12 cellular contexts compared by ENCODE assay signal in the genomic region with DNA sequence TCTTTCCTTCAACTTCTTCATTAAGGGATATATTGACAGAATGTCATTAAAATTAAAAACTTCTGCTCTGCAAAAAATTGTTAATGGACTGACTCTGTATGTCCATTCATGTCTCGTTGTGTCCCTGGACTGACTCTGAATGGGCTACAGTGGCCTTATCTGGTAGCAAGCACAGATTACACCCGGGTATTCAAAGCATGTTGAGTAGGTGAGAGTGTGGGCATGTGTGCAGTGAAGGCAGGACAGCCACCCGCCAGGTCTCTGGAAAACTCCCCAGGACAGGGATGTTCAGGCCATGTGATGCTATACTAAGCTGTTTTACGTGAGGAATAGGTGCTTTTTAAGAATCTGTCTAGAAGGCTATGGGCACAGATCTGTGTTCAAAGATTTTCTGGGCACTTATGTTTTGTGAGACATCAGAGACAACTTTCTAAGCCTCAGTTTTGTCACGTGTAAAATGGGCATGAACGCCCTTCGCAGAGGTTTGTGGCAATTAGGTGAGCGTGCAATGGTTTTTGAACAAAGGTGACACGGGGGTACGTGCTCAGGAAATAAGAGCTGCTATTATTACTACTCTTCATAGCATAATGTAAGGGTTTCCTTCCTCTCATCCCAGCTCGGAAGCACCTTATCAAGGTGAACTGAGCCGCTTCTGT. TPM values are rescaled to one million over a fixed set of nuclear protein-coding genes. Genes with fewer than 3 reads are reported as not detected.
DNase-seq lines count a peak whose midpoint lies in the region; ATAC-seq and TF ChIP-seq lines count a peak whose summit lies in the region.
"Not testable (repeated sequence)": the region's sequence is repeated elsewhere in the genome, so short reads cannot be mapped to it uniquely, and the experiment has no call there.
"Had no signal": no experiment of that assay in that cellular context is flagged by ENCODE, and none has a peak within 500 bp of the region (broad histone marks: within the 10 kb centered on the region; RNA-seq: fewer than 3 reads in every experiment).

No MANE protein-coding gene starts in this region.

- intact Hi-C loops in CD8-positive, alpha-beta T cell (cut with DNase I, micrococcal nuclease); spleen (cut with DNase I; ENCODE audit: low total_unique reads): not testable (repeated sequence)

- H3K4me1 Mint-ChIP-seq in CD8-positive, alpha-beta T cell (ENCODE audit: low read depth), result peaks cover 11% of the 10 kb centered on the region
- H3K4me1 Mint-ChIP-seq in activated CD4-positive, alpha-beta T cell treated with anti-CD3 and anti-CD28 coated beads, Interleukin-2, amount 10 ng/mL, durations not matched to agents 7 days and 5 days, result peaks cover 26% of the 10 kb centered on the region
- peaks cover 25% of the 10 kb centered on the region for H3K4me1 Mint-ChIP-seq in activated naive CD8-positive, alpha-beta T cell (ENCODE audit: low read depth)
- not testable (repeated sequence) for H3K4me1 Mint-ChIP-seq in glutamatergic neuron (ENCODE audit: low read depth, unreplicated experiment)

- not testable (repeated sequence) for TF ChIP-seq CTCF in CD8-positive, alpha-beta T cell (IDR thresholded peaks at IDR 0.05); glutamatergic neuron (IDR thresholded peaks at IDR 0.05; ENCODE audit: partially characterized antibody, unreplicated experiment); spleen (IDR thresholded peaks at IDR 0.05 in 8 of 11, conservative IDR thresholded peaks at IDR 0.05 in 3 of 11)

- CTCF ChIA-PET in CD8-positive, alpha-beta T cell (lab: Charles Lee); activated CD4-positive, alpha-beta T cell treated with anti-CD3 and anti-CD28 coated beads, Interleukin-2, amount 10 ng/mL, durations not matched to agents 7 days and 5 days (lab: Charles Lee): not testable (repeated sequence)

- WGBS in spleen, 5 donors, result 15 to 26% (median 25%) methylated on average over 8 to 10 of the region's 12 CpGs

- H3K4me1 ChIP-seq in CD8-positive, alpha-beta T cell (ENCODE audit: insufficient read depth, low read length), result peaks cover 14% of the 10 kb centered on the region
- H3K4me1 ChIP-seq in mononuclear cell (ENCODE audit: insufficient read depth, low read length) (peaks cover 15% of the 10 kb centered on the region), spleen (peaks cover 0 to 17% (median 7%) of the 10 kb centered on the region in 6 donors)

- not testable (repeated sequence) for H3K4me3 ChIP-seq in CD8-positive, alpha-beta T cell (ENCODE audit: low read depth, low read length)
- H3K4me3 ChIP-seq in mononuclear cell (ENCODE audit: low read length) (peak overlapping the region; percentile 20), spleen (peak overlapping the region in 5 of 8 donors; percentile 9 to 60 (median 27))

- H3K27me3 Mint-ChIP-seq in CD8-positive, alpha-beta T cell (ENCODE audit: low read depth), result peaks cover 12% of the 10 kb centered on the region
- H3K27me3 Mint-ChIP-seq in activated CD4-positive, alpha-beta T cell treated with anti-CD3 and anti-CD28 coated beads, Interleukin-2, amount 10 ng/mL, durations not matched to agents 7 days and 5 days, result peaks cover 39% of the 10 kb centered on the region
- H3K27me3 Mint-ChIP-seq in activated naive CD8-positive, alpha-beta T cell; glutamatergic neuron (ENCODE audit: unreplicated experiment): not testable (repeated sequence)

- H3K36me3 Mint-ChIP-seq in CD8-positive, alpha-beta T cell; activated naive CD8-positive, alpha-beta T cell; glutamatergic neuron (ENCODE audit: unreplicated experiment): not testable (repeated sequence)
- peaks cover 11% of the 10 kb centered on the region for H3K36me3 Mint-ChIP-seq in activated CD4-positive, alpha-beta T cell treated with anti-CD3 and anti-CD28 coated beads, Interleukin-2, amount 10 ng/mL, durations not matched to agents 7 days and 5 days (ENCODE audit: low read depth)

- not testable (repeated sequence) for H3K36me3 ChIP-seq in CD8-positive, alpha-beta T cell (ENCODE audit: insufficient read depth, low read length); spleen

- H3K27ac ChIP-seq in CD8-positive, alpha-beta T cell (ENCODE audit: low read depth, low read length), result peak overlapping the region; percentile 60
- peak overlapping the region in 6 of 8 donors; percentile 39 to 78 (median 67) for H3K27ac ChIP-seq in spleen

- POLR2A ChIA-PET in CD8-positive, alpha-beta T cell (lab: Charles Lee); activated CD4-positive, alpha-beta T cell treated with anti-CD3 and anti-CD28 coated beads, Interleukin-2, amount 10 ng/mL, durations not matched to agents 7 days and 5 days (lab: Charles Lee): not testable (repeated sequence)

- DNase-seq in CD8-positive, alpha-beta T cell; activated CD4-positive, alpha-beta T cell treated with anti-CD3 and anti-CD28 coated beads, Interleukin-2, amount 10 ng/mL, durations not matched to agents 7 days and 5 days; glutamatergic neuron; spleen: not testable (repeated sequence)
- peak; percentile 49 for DNase-seq in KBM-7

- not testable (repeated sequence) for H3K9me3 ChIP-seq in CD8-positive, alpha-beta T cell (ENCODE audit: low read length); mononuclear cell (ENCODE audit: low read depth, low read length); spleen

- not testable (repeated sequence) for H3K9me3 Mint-ChIP-seq in CD8-positive, alpha-beta T cell; activated CD4-positive, alpha-beta T cell treated with anti-CD3 and anti-CD28 coated beads, Interleukin-2, amount 10 ng/mL, durations not matched to agents 7 days and 5 days; activated naive CD8-positive, alpha-beta T cell (ENCODE audit: low read depth); glutamatergic neuron (ENCODE audit: unreplicated experiment)

- TF ChIP-seq POLR2A in spleen (IDR thresholded peaks at IDR 0.05), result not testable (repeated sequence)

- peak; percentile 21 for ATAC-seq in CD8-positive, alpha-beta T cell

- peak overlapping the region; percentile 70 for H3K27ac Mint-ChIP-seq in CD8-positive, alpha-beta T cell
- H3K27ac Mint-ChIP-seq in activated CD4-positive, alpha-beta T cell treated with anti-CD3 and anti-CD28 coated beads, Interleukin-2, amount 10 ng/mL, durations not matched to agents 7 days and 5 days, result peak overlapping the region; percentile 81
- peak overlapping the region; percentile 72 for H3K27ac Mint-ChIP-seq in activated naive CD8-positive, alpha-beta T cell
- H3K27ac Mint-ChIP-seq in glutamatergic neuron (ENCODE audit: unreplicated experiment), result not testable (repeated sequence)

- not testable (repeated sequence) for H3K27me3 ChIP-seq in CD8-positive, alpha-beta T cell (ENCODE audit: insufficient read depth, low read length); mononuclear cell (ENCODE audit: insufficient read depth, low read length); spleen (replicated peaks in 1 of 7)

- in situ Hi-C loops in KBM-7 (cut with MboI; ENCODE audit: low pct_unique_long_range_greater_than_20kb, low sequenced_read_pairs), result not testable (repeated sequence)

- peak overlapping the region; percentile 63 for H3K4me3 Mint-ChIP-seq in CD8-positive, alpha-beta T cell
- H3K4me3 Mint-ChIP-seq in activated CD4-positive, alpha-beta T cell treated with anti-CD3 and anti-CD28 coated beads, Interleukin-2, amount 10 ng/mL, durations not matched to agents 7 days and 5 days, result not testable (repeated sequence)
- peak overlapping the region; percentile 76 for H3K4me3 Mint-ChIP-seq in activated naive CD8-positive, alpha-beta T cell
- peak overlapping the region; percentile 46 for H3K4me3 Mint-ChIP-seq in glutamatergic neuron (ENCODE audit: unreplicated experiment)

RNA-seq across cellular contexts. Expression of gene CYP2A6, which starts 7.1 kb away (rescaled TPM):
- not detected for total RNA-seq in CD8-positive, alpha-beta T cell
- not detected for total RNA-seq in activated CD4-positive, alpha-beta T cell treated with anti-CD3 and anti-CD28 coated beads, Interleukin-2, amount 10 ng/mL, durations not matched to agents 7 days and 5 days
- total RNA-seq in glutamatergic neuron (ENCODE audit: unreplicated experiment), result not detected
- total RNA-seq in mononuclear cell, result not detected
- total RNA-seq in spleen, result under 1 TPM in 1 of 7 donors, not detected in 6; 0.33 TPM
- not detected for polyA plus RNA-seq in spleen
- total RNA-seq: G401, H4, pulmonary artery endothelial cell, transverse colon had no signal

RNA-seq across cellular contexts. Expression of gene CYP2A7, which starts 38.9 kb away (rescaled TPM):
- not detected for total RNA-seq in CD8-positive, alpha-beta T cell
- total RNA-seq in activated CD4-positive, alpha-beta T cell treated with anti-CD3 and anti-CD28 coated beads, Interleukin-2, amount 10 ng/mL, durations not matched to agents 7 days and 5 days, result not detected
- total RNA-seq in glutamatergic neuron (ENCODE audit: unreplicated experiment), result not detected
- total RNA-seq in mononuclear cell, result not detected
- not detected for total RNA-seq in spleen
- not detected for polyA plus RNA-seq in spleen
- total RNA-seq: G401, H4, mesenteric fat pad, pulmonary artery endothelial cell, transverse colon had no signal

RNA-seq across cellular contexts. Expression of gene EGLN2, which starts 44.1 kb away (rescaled TPM):
- total RNA-seq in CD8-positive, alpha-beta T cell, result 100 to 1,000 TPM; 137 to 138 TPM
- 100 to 1,000 TPM; 124 to 126 TPM for total RNA-seq in activated CD4-positive, alpha-beta T cell treated with anti-CD3 and anti-CD28 coated beads, Interleukin-2, amount 10 ng/mL, durations not matched to agents 7 days and 5 days
- total RNA-seq in glutamatergic neuron (ENCODE audit: unreplicated experiment) (142 TPM), mononuclear cell (52.7 TPM), spleen (100 to 1,000 TPM; 136 to 198 (median 156) TPM)
- polyA plus RNA-seq in spleen, result 100 to 1,000 TPM; 109 to 238 (median 188) TPM
